ENCODE assay signal across 8 cellular contexts in the genomic region with DNA sequence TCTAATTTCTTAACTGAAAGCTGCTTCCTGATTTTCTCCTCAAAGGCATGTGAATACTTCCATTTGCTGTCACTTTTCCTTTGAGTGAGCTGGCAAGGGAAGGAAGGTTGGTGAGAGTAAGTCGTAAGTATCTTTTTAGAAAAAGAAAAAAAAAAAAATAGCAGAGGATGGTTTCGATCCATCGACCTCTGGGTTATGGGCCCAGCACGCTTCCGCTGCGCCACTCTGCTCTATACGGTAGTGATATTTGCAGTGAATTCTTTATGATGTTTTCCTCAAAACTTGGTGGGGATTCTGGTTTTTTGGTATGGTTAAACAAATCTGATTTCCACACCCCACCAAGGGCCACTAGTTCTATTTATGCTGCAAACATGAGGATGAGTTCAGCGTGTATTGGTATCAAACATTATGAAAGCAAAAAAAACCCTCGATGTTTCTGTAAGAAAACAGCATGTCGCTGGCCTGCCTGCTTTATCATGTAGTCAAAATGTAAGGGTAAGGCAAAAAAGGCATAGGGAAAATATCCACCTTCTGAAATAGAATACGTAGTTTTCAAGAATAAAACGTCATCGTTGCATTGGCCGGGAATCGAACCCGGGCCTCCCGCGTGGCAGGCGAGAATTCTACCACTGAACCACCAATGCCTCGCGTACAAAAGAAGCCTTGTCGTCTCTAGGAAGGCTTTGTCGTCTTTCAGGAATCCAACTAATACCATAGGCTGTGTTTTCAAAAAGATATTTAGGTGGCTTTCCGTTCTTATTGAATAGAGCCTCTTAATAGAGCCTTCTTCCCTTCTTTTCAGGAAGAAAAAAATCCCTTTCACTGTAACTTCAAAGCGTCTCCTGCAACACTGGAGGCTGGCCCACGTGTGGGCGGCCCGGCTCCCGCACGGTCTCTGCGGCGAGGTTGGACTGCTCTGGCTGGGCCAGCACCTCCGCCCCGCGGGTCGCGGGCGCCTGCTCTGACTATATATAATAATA. TPM values are rescaled to one million over a fixed set of nuclear protein-coding genes. Genes with fewer than 3 reads are reported as not detected.
DNase-seq lines count a peak whose midpoint lies in the region; ATAC-seq and TF ChIP-seq lines count a peak whose summit lies in the region.

No MANE protein-coding gene starts in this region.

- DNase-seq in DMS53 (lab: John Stamatoyannopoulos, UW) (peak; percentile 96), RPMI7951 (ENCODE audit: low read depth) (peak; percentile 79), fibroblast of the conjunctiva (ENCODE audit: low read depth) (peak; percentile 71), neural crest cell (ENCODE audit: low read depth, low spot score) (peak; percentile 95)
- DNase-seq in activated effector memory CD4-positive, alpha-beta T cell treated with anti-CD3 and anti-CD28 coated beads, Interleukin-2, amount 50 U/mL, for 16 hours, result peak; percentile 95

- H3K36me3 ChIP-seq in KOPT-K1 (ENCODE audit: insufficient read depth, low read length), result no peaks in the 10 kb centered on the region
- no peaks in the 10 kb centered on the region for H3K36me3 ChIP-seq in stomach smooth muscle (ENCODE audit: control insufficient read depth in 2 of 2, insufficient read depth in 2 of 2, low read length in 2 of 2)

- peaks cover 21% of the 10 kb centered on the region for H3K4me1 Mint-ChIP-seq in neural crest cell

- no peaks in the 10 kb centered on the region for H3K4me1 ChIP-seq in stomach smooth muscle (ENCODE audit: control insufficient read depth, insufficient read depth, low read length)

- ATAC-seq in GM21723 (IDR thresholded peaks at IDR 0.05; ENCODE audit: unreplicated experiment), result peak; percentile 84

- H3K9me3 ChIP-seq in KOPT-K1 (ENCODE audit: insufficient read depth, low read length, poor library complexity, severe bottlenecking) (no peaks in the 10 kb centered on the region), stomach smooth muscle (ENCODE audit: control insufficient read depth in 2 of 2, low read length in 2 of 2) (no peaks in the 10 kb centered on the region)

- H3K4me3 Mint-ChIP-seq in neural crest cell, result peak overlapping the region; percentile 98

- H3K9ac ChIP-seq in stomach smooth muscle (ENCODE audit: low read length in 2 of 2), result peak overlapping the region; percentile 73 to 84

- peak overlapping the region; percentile 97 for H3K27ac Mint-ChIP-seq in neural crest cell (ENCODE audit: unreplicated experiment)

- H3K27me3 ChIP-seq in stomach smooth muscle (ENCODE audit: control insufficient read depth in 1 of 2, insufficient read depth in 2 of 2, low read length in 2 of 2), result no peaks in the 10 kb centered on the region

- H3K27ac ChIP-seq in KOPT-K1 (ENCODE audit: low read depth, low read length, poor library complexity, severe bottlenecking), result peak overlapping the region; percentile 28
- H3K27ac ChIP-seq in stomach smooth muscle (ENCODE audit: low read length), result peak overlapping the region; percentile 88

- H3K36me3 Mint-ChIP-seq in neural crest cell (ENCODE audit: low read depth), result peaks cover 3% of the 10 kb centered on the region

- H3K9me3 Mint-ChIP-seq in neural crest cell, result peaks cover 3% of the 10 kb centered on the region

- no peak for TF ChIP-seq CTCF in neural crest cell (conservative IDR thresholded peaks at IDR 0.05)

- H3K4me3 ChIP-seq in stomach smooth muscle (ENCODE audit: low read length in 2 of 2), result peak overlapping the region; percentile 76 to 81

- peaks cover 32% of the 10 kb centered on the region for H3K27me3 Mint-ChIP-seq in neural crest cell (ENCODE audit: low read depth)

RNA-seq across cellular contexts. Expression of gene OR2B2, which starts 9.6 kb away (rescaled TPM):
- not detected in 2 replicates for total RNA-seq in RPMI7951 (2014; rRNA removed; shearing (Covaris generic))
- not detected in 2 replicates for total RNA-seq in neural crest cell

RNA-seq across cellular contexts. Expression of gene OR2B6, which starts 54.4 kb away (rescaled TPM):
- total RNA-seq in RPMI7951 (2014; rRNA removed; shearing (Covaris generic)), result not detected in 2 replicates
- total RNA-seq in neural crest cell, result not detected in 2 replicates

Comparison
In these comparisons a context has a peak if more than half of its experiments do, and no peak if none do; other contexts are left out.
1. Peak in every context shown above with its lines: DNase-seq, ATAC-seq, H3K4me3 ChIP-seq and H3K27ac ChIP-seq.